In genomic region chr5:82448374-82448773, GRCh38 we compare ENCODE assay signal across 1 cellular context.
TF ChIP-seq lines count a peak whose summit lies in the region.

No MANE protein-coding gene starts in this region.

TF ChIP-seq in HepG2, 621 proteins besides CTCF, POLR2A, EP300 and RAD21 (continued from another document and continues in another):
- TF ChIP-seq AHDC1 (CRISPR knock-in tag; IDR thresholded peaks at IDR 0.05; ENCODE audit: borderline replicate concordance) = peak; percentile 48; the same call in 1 of the 2 replicates
- no peak for TF ChIP-seq THAP7 (CRISPR knock-in tag; IDR thresholded peaks at IDR 0.05)
- no peak for TF ChIP-seq ZNF766 (CRISPR knock-in tag; IDR thresholded peaks at IDR 0.05; ENCODE audit: borderline replicate concordance)
- no peak for TF ChIP-seq IKZF1 (IDR thresholded peaks at IDR 0.05)
- TF ChIP-seq ZNF496 (CRISPR knock-in tag; IDR thresholded peaks at IDR 0.05; ENCODE audit: insufficient replicate concordance) = no peak
- peak; percentile 60; the same call in 1 of the 2 replicates for TF ChIP-seq ZNF281 (CRISPR knock-in tag; IDR thresholded peaks at IDR 0.05; ENCODE audit: borderline replicate concordance)
- no peak for TF ChIP-seq ZFP90 (CRISPR knock-in tag; IDR thresholded peaks at IDR 0.05; ENCODE audit: borderline replicate concordance)
- TF ChIP-seq ZBTB4 (CRISPR knock-in tag; IDR thresholded peaks at IDR 0.05; ENCODE audit: borderline replicate concordance) = no peak
- TF ChIP-seq KMT2A (CRISPR knock-in tag; IDR thresholded peaks at IDR 0.05) = no peak
- TF ChIP-seq ATM (IDR thresholded peaks at IDR 0.05; ENCODE audit: borderline replicate concordance) = no peak
- TF ChIP-seq MAX (IDR thresholded peaks at IDR 0.05) = no peak
- peak; percentile 72; the same call in 1 of the 2 replicates for TF ChIP-seq ZKSCAN5 (CRISPR knock-in tag; IDR thresholded peaks at IDR 0.05)
- no peak for TF ChIP-seq ZNF784 (CRISPR knock-in tag; IDR thresholded peaks at IDR 0.05; ENCODE audit: borderline replicate concordance)
- TF ChIP-seq FOXJ3 (CRISPR knock-in tag; IDR thresholded peaks at IDR 0.05; ENCODE audit: borderline replicate concordance) = peak; percentile 56; the same call in 1 of the 2 replicates
- TF ChIP-seq ZNF589 (CRISPR knock-in tag; conservative IDR thresholded peaks at IDR 0.05) = no peak
- TF ChIP-seq ZNF225 (CRISPR knock-in tag; IDR thresholded peaks at IDR 0.05) = no peak
- TF ChIP-seq HOMEZ (CRISPR knock-in tag; IDR thresholded peaks at IDR 0.05; ENCODE audit: low read depth) = peak; percentile 45; the same call in 1 of the 2 replicates
- no peak for TF ChIP-seq ZNF772 (CRISPR knock-in tag; IDR thresholded peaks at IDR 0.05)
- 0 out of 2 replicates have a peak, but pooled peaks have one; percentile 46 for TF ChIP-seq FOXO1 (CRISPR knock-in tag; IDR thresholded peaks at IDR 0.05)
- TF ChIP-seq ATF2 (CRISPR knock-in tag; IDR thresholded peaks at IDR 0.05) = no peak
- TF ChIP-seq ZNF512B (CRISPR knock-in tag; IDR thresholded peaks at IDR 0.05; ENCODE audit: borderline replicate concordance) = no peak
- TF ChIP-seq KLF15 (CRISPR knock-in tag; IDR thresholded peaks at IDR 0.05; ENCODE audit: borderline replicate concordance) = no peak
- TF ChIP-seq ZNF337 (CRISPR knock-in tag; IDR thresholded peaks at IDR 0.05; ENCODE audit: borderline replicate concordance, low read depth) = no peak
- TF ChIP-seq NFYB (CRISPR knock-in tag; IDR thresholded peaks at IDR 0.05) = no peak
- TF ChIP-seq SMAD9 (CRISPR knock-in tag; IDR thresholded peaks at IDR 0.05) = no peak
- TF ChIP-seq ZNF816 (CRISPR knock-in tag; IDR thresholded peaks at IDR 0.05; ENCODE audit: borderline replicate concordance) = no peak
- no peak for TF ChIP-seq ZNF24 (IDR thresholded peaks at IDR 0.05)
- TF ChIP-seq BATF2 (CRISPR knock-in tag; IDR thresholded peaks at IDR 0.05) = no peak
- TF ChIP-seq BORCS8-MEF2B (CRISPR knock-in tag; IDR thresholded peaks at IDR 0.05) = no peak
- no peak for TF ChIP-seq ZIK1 (CRISPR knock-in tag; IDR thresholded peaks at IDR 0.05; ENCODE audit: borderline replicate concordance, low read depth)
- no peak for TF ChIP-seq SOX13 (IDR thresholded peaks at IDR 0.05)
- TF ChIP-seq SOX13 (CRISPR knock-in tag; conservative IDR thresholded peaks at IDR 0.05 in 1 of 2, IDR thresholded peaks at IDR 0.05 in 1 of 2) = peak in 1 of 2 experiments; percentile 26; a peak in 1 of 4 replicates
